In the genomic region with DNA sequence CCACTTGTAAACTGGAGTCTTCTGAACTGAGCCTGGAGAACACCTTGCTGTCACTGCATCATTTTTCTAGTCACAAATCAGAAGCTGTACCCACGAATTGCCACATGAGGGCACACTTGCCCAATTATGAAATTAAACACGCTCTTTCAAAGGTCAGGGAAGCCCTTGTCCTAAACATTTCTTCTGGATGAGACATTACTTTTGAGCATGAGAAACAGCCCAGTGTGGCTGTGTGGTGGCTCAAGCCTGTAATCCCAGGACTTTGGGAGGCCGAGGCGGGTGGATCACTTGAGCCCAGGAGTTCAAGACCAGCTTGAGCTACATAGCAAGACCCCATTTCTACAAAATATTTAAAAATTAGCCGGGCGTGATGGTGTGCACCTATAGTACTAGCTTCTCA, we compare ENCODE assay signal across 8 cellular contexts. TPM values are rescaled to one million over a fixed set of nuclear protein-coding genes. Genes with fewer than 3 reads are reported as not detected.
DNase-seq lines count a peak whose midpoint lies in the region; ATAC-seq and TF ChIP-seq lines count a peak whose summit lies in the region.

No MANE protein-coding gene starts in this region.

- no peaks in the 10 kb centered on the region for H3K9me3 ChIP-seq in PC-3 (ENCODE audit: low read length)

- peaks cover 7% of the 10 kb centered on the region; the same call in 1 of the 2 replicates for H3K4me1 ChIP-seq in PC-3 (ENCODE audit: insufficient read depth, low read length)

- H3F3A ChIP-seq in PC-3 (ENCODE audit: low read length, unreplicated experiment) = no peaks in the 10 kb centered on the region

- no peaks in the 10 kb centered on the region for H3K9me2 ChIP-seq in PC-3 (replicated peaks; ENCODE audit: low read length)

- no TSS peak for BruUV-seq in PC-3 (replicated peaks; lab: Mats Ljungman, UMichigan)

- H3K36me3 ChIP-seq in PC-3 (ENCODE audit: low read depth, low read length) = no peaks in the 10 kb centered on the region

- peak; percentile 81 for DNase-seq in ELR (ENCODE audit: low read depth)
- DNase-seq in HuH-7.5 (ENCODE audit: low spot score) = peak; percentile 49
- peak; percentile 78 for DNase-seq in PC-3
- DNase-seq in activated naive CD4-positive, alpha-beta T cell treated with anti-CD3 and anti-CD28 coated beads, Interleukin-2, amount 50 U/mL, for 16 hours = peak; percentile 27
- no peak for DNase-seq in Right ventricle myocardium superior
- DNase-seq in putamen (ENCODE audit: low spot score) = peak; percentile 64

- intact Hi-C loops in PC-3 (cut with micrococcal nuclease) = loop anchor here (1.0 to 5.0 kb wide), 3 partner anchors 46 to 649 kb away; no protein-coding TSS in a partner anchor
- intact Hi-C loops in Right ventricle myocardium superior (cut with DNase I) = loop anchor here (2.0 kb wide), 1 partner anchor 160 kb away; no protein-coding TSS in a partner anchor

- no peak overlapping the region for H2AFZ ChIP-seq in PC-3 (ENCODE audit: low read length)

- H3K27ac ChIP-seq in PC-3 (ENCODE audit: low read length) = no peak overlapping the region

- TF ChIP-seq CTCF in PC-3 (conservative IDR thresholded peaks at IDR 0.05; ENCODE audit: low read depth, low read length) = peak; percentile 78

- H3K79me2 ChIP-seq in PC-3 (ENCODE audit: low read length) = no peaks in the 10 kb centered on the region

- CTCF ChIA-PET in PC-3 (lab: Charles Lee) = interaction anchor here (0.7 to 1.2 kb wide), 2 partner anchors 48 to 159 kb away, joined by 3 to 15 read pairs; no protein-coding TSS in a partner anchor

- POLR2A ChIA-PET in PC-3 (lab: Charles Lee; ENCODE audit: unreplicated experiment) = no interaction called here

- no peak overlapping the region for H3K9ac ChIP-seq in PC-3 (ENCODE audit: low read length)

- peaks cover 11% of the 10 kb centered on the region for H3K27me3 ChIP-seq in PC-3 (ENCODE audit: low read length)

- no peak overlapping the region for H3K4me2 ChIP-seq in PC-3 (ENCODE audit: low read length)

- H4K20me1 ChIP-seq in PC-3 (ENCODE audit: low read length) = no peaks in the 10 kb centered on the region

- ATAC-seq in PC-3 = peak; percentile 71
- peak; percentile 80 for ATAC-seq in Right ventricle myocardium superior (ENCODE audit: poor library complexity)
- no peak for ATAC-seq in HG02642 (IDR thresholded peaks at IDR 0.05; ENCODE audit: poor library complexity, unreplicated experiment)
- ATAC-seq in GM19463 (IDR thresholded peaks at IDR 0.05; ENCODE audit: unreplicated experiment) = no peak

- H3K4me3 ChIP-seq in PC-3 (ENCODE audit: low read length) = no peak overlapping the region

RNA-seq across cellular contexts. Expression of gene CFAP161, which starts 27.5 kb away (rescaled TPM):
- total RNA-seq in PC-3 (2014; rRNA removed) (0.52 and 0.55 TPM in 2 replicates), Right ventricle myocardium superior (0.30 TPM)

Comparison
In these comparisons a context has a peak if more than half of its experiments do, and no peak if none do; other contexts are left out.
1. ATAC-seq: peak in PC-3 (single experiment) and Right ventricle myocardium superior (single experiment); none in HG02642 (single experiment) and GM19463 (single experiment).